8 cellular contexts compared by ENCODE assay signal in genomic region chr14:76919431-76919810, GRCh38.
DNase-seq lines count a peak whose midpoint lies in the region; ATAC-seq, FAIRE-seq and TF ChIP-seq lines count a peak whose summit lies in the region.

No MANE protein-coding gene starts in this region.

- POLR2A ChIA-PET in K562 (lab: Yijun Ruan, JAX): interaction anchor here (1.3 kb wide), 1 partner anchor 9 kb away, joined by 5 read pairs; no protein-coding TSS in a partner anchor

- ATAC-seq in K562 (no peak), HG02852 (IDR thresholded peaks at IDR 0.05; ENCODE audit: unreplicated experiment) (no peak), HG03095 (IDR thresholded peaks at IDR 0.05; ENCODE audit: unreplicated experiment) (no peak)

- H2AFZ ChIP-seq in K562 (ENCODE audit: low read depth, low read length): peak overlapping the region; percentile 90

- DNase-seq in K562 (ENCODE audit: extremely low read depth in 1 of 4, low spot score in 3 of 4): no peak
- DNase-seq in DMS 273 (lab: John Stamatoyannopoulos, UW; ENCODE audit: unreplicated experiment): no peak
- DNase-seq in stimulated activated CD4-positive, alpha-beta T cell treated with anti-CD3 and anti-CD28 coated beads, Interleukin-4, amount 100 ng/mL, for 4 hours: no peak

- WGBS in HUES64: 58% methylated on average over 6 of the region's 6 CpGs
- 51% methylated on average over 5 of the region's 6 CpGs for WGBS in K562 (ENCODE audit: insufficient coverage, low coverage, missing lambda C conversion rate)

- H4K20me1 ChIP-seq in K562 (replicated peaks; ENCODE audit: control insufficient read depth, insufficient read depth, low read length): no peaks in the 10 kb centered on the region

- peak overlapping the region; percentile 28; the same call in 1 of the 2 replicates for H3K9ac ChIP-seq in HUES64 (ENCODE audit: low read depth, low read length)
- H3K9ac ChIP-seq in K562 (ENCODE audit: insufficient read depth in 1 of 2, low read depth in 2 of 2, low read length in 2 of 2): peak overlapping the region; percentile 38 to 89; a peak in 3 of 4 replicates
- peak overlapping the region; percentile 61 to 76 for H3K9ac ChIP-seq in stomach smooth muscle (ENCODE audit: low read length in 2 of 2)

- peaks cover 51% of the 10 kb centered on the region for H3K4me1 ChIP-seq in HUES64 (ENCODE audit: insufficient read depth, low read length)
- H3K4me1 ChIP-seq in K562 (replicated peaks in 1 of 2; ENCODE audit: control insufficient read depth in 2 of 2, insufficient read depth in 2 of 2, low read length in 2 of 2): peaks cover 28 to 45% of the 10 kb centered on the region in 2 experiments
- peaks cover 43% of the 10 kb centered on the region for H3K4me1 ChIP-seq in stomach smooth muscle (ENCODE audit: control insufficient read depth, insufficient read depth, low read length)

- no TSS peak for BruUV-seq in K562 (replicated peaks; lab: Mats Ljungman, UMichigan)

- intact Hi-C loops in K562 (cut with micrococcal nuclease): loop anchor here (5.0 to 10.0 kb wide), 2 partner anchors 38 to 105 kb away; partner anchors contain the start of gene IRF2BPL

- H3K9me1 ChIP-seq in K562 (ENCODE audit: control insufficient read depth, insufficient read depth, low read length): peaks cover 5% of the 10 kb centered on the region

- no peaks in the 10 kb centered on the region for H3K36me3 ChIP-seq in HUES64 (ENCODE audit: insufficient read depth, low read length)
- H3K36me3 ChIP-seq in K562 (ENCODE audit: control insufficient read depth, insufficient read depth, low read length): no peaks in the 10 kb centered on the region
- H3K36me3 ChIP-seq in stomach smooth muscle (ENCODE audit: control insufficient read depth in 2 of 2, insufficient read depth in 2 of 2, low read length in 2 of 2): no peaks in the 10 kb centered on the region

- H3K27me3 ChIP-seq in HUES64 (ENCODE audit: insufficient read depth, low read length): no peaks in the 10 kb centered on the region
- no peaks in the 10 kb centered on the region for H3K27me3 ChIP-seq in K562 (ENCODE audit: control insufficient read depth in 2 of 2, insufficient read depth in 2 of 2, low read length in 2 of 2)
- no peaks in the 10 kb centered on the region for H3K27me3 ChIP-seq in layer of hippocampus (ENCODE audit: control insufficient read depth, insufficient read depth, low read length)
- no peaks in the 10 kb centered on the region for H3K27me3 ChIP-seq in stomach smooth muscle (ENCODE audit: control insufficient read depth in 1 of 2, insufficient read depth in 2 of 2, low read length in 2 of 2)

- H3K79me2 ChIP-seq in K562 (ENCODE audit: control insufficient read depth, insufficient read depth, low read length): no peaks in the 10 kb centered on the region

- TF ChIP-seq RAD21 in K562 (CRISPR knock-in tag; conservative IDR thresholded peaks at IDR 0.05 in 1 of 2, IDR thresholded peaks at IDR 0.05 in 1 of 2): no peak

- in situ Hi-C loops in K562 (cut with MboI): no loop called here

- no peaks in the 10 kb centered on the region for H3K9me3 ChIP-seq in HUES64 (ENCODE audit: insufficient read depth, low read depth, low read length)
- no peaks in the 10 kb centered on the region for H3K9me3 ChIP-seq in K562 (replicated peaks; ENCODE audit: control insufficient read depth, insufficient read depth, low read depth, low read length)
- H3K9me3 ChIP-seq in stomach smooth muscle (ENCODE audit: control insufficient read depth in 2 of 2, low read length in 2 of 2): no peaks in the 10 kb centered on the region

- H3K4me2 ChIP-seq in K562 (ENCODE audit: insufficient read depth, low read length): no peak overlapping the region; the same call in 1 of the 2 replicates

- no peak for TF ChIP-seq POLR2A in K562 (conservative IDR thresholded peaks at IDR 0.05)

- H3K27ac ChIP-seq in HUES64 (ENCODE audit: low read depth, low read length): peak overlapping the region; percentile 70
- H3K27ac ChIP-seq in K562 (ENCODE audit: extremely low read depth, low read depth, low read length): peak overlapping the region; percentile 62; the same call in 2 of the 3 replicates
- peak overlapping the region; percentile 62 for H3K27ac ChIP-seq in layer of hippocampus (ENCODE audit: low read depth, low read length)
- peak overlapping the region; percentile 99 for H3K27ac ChIP-seq in stomach smooth muscle (ENCODE audit: low read length)

- FAIRE-seq in K562 (lab: Jason Lieb, UNC): no peak

- H3K4me3 ChIP-seq in HUES64 (ENCODE audit: low read length) (no peak overlapping the region), K562 (no peak overlapping the region), stomach smooth muscle (ENCODE audit: low read length in 2 of 2) (peak overlapping the region; percentile 2 to 65)

- TF ChIP-seq EP300 in K562 (IDR thresholded peaks at IDR 0.05; ENCODE audit: low read length): no peak

- TF ChIP-seq CTCF in K562 (IDR thresholded peaks at IDR 0.05 in 2 of 3, conservative IDR thresholded peaks at IDR 0.05 in 1 of 3; ENCODE audit: insufficient read depth in 2 of 3, low read depth in 1 of 3, low read length in 3 of 3): no peak

- CTCF ChIA-PET in K562 (lab: Yijun Ruan, JAX; ENCODE audit: low intra/inter-chr PET ratio): no interaction called here

TF ChIP-seq in K562, 482 proteins besides CTCF, POLR2A, EP300 and RAD21 (continues in another document):
- TF ChIP-seq SIN3B (IDR thresholded peaks at IDR 0.05; ENCODE audit: low read depth): no peak
- TF ChIP-seq ZFX (CRISPR knock-in tag; IDR thresholded peaks at IDR 0.05): no peak
- no peak for TF ChIP-seq HDGF (IDR thresholded peaks at IDR 0.05)
- TF ChIP-seq TAL1 (IDR thresholded peaks at IDR 0.05): no peak
- TF ChIP-seq ZNF408 (CRISPR knock-in tag; IDR thresholded peaks at IDR 0.05; ENCODE audit: low read depth): no peak
- TF ChIP-seq BRCA1 (IDR thresholded peaks at IDR 0.05): no peak
- no peak for TF ChIP-seq BRCA1 (CRISPR knock-in tag; IDR thresholded peaks at IDR 0.05)
- TF ChIP-seq ZBTB9 (CRISPR knock-in tag; IDR thresholded peaks at IDR 0.05): no peak
- TF ChIP-seq KLF10 (CRISPR knock-in tag; IDR thresholded peaks at IDR 0.05): no peak
- TF ChIP-seq ETS1 (conservative IDR thresholded peaks at IDR 0.05; ENCODE audit: control insufficient read depth, low read depth, low read length): no peak
- no peak for TF ChIP-seq ATF6 (CRISPR knock-in tag; IDR thresholded peaks at IDR 0.05)
- TF ChIP-seq MITF (IDR thresholded peaks at IDR 0.05): no peak
- no peak for TF ChIP-seq TGIF2 (CRISPR knock-in tag; IDR thresholded peaks at IDR 0.05)
- TF ChIP-seq FIP1L1 (IDR thresholded peaks at IDR 0.05; ENCODE audit: low read depth, low read length, poor library complexity, severe bottlenecking): no peak

Comparison
In these comparisons a context has a peak if more than half of its experiments do, and no peak if none do; other contexts are left out.
1. H3K4me3 ChIP-seq: peak in stomach smooth muscle (2 of 2); none in HUES64 (single experiment) and K562 (single experiment).
2. Peak in every context shown above with its lines, with median percentiles within 50 percentile points of each other: H3K27ac ChIP-seq and H3K9ac ChIP-seq.